In the genomic region with DNA sequence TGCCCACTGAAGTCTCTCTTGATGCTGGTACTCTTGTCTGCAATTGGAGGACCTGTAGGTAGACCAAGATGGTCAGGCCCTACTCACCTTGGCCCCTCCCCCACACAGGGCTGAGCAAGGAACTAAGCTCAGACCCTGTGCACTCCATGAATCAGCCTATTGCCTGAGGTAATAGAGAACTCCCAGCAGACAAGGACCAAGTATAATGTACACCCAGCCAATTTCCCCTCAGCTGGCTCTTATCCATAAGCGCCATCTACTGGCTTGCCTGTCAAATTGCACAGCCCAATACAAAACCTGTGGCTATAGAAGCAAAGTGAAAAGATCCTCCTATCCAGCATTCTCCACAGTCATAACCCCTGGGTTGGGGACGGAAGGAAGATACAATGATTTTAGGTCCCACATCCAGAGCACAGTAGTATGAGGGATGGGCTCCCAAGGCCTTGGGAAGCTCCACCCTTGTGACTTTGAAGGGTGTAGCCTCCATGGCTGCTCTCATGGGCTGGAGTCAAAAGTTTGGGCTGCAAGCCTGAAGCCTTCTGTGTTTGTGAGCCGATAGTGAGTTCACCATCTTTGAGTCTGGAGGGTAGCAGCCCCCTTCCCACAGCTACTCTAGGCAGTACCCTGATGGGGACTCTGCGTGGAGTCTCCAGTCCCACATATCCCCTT, we compare ENCODE assay signal across 8 cellular contexts. TPM values are rescaled to one million over a fixed set of nuclear protein-coding genes. Genes with fewer than 3 reads are reported as not detected.
DNase-seq lines count a peak whose midpoint lies in the region; ATAC-seq and TF ChIP-seq lines count a peak whose summit lies in the region.

No MANE protein-coding gene starts in this region.

- H3K4me2 ChIP-seq in neural progenitor cell, result no peak overlapping the region

- H4K20me1 ChIP-seq in neural progenitor cell (ENCODE audit: low read depth), result no peaks in the 10 kb centered on the region

- CTCF ChIA-PET in activated CD4-positive, alpha-beta T cell treated with anti-CD3 and anti-CD28 coated beads, Interleukin-2, amount 10 ng/mL, durations not matched to agents 7 days and 5 days (lab: Charles Lee), result interaction anchor here (1.2 kb wide), 1 partner anchor 134 kb away, joined by 3 read pairs; no protein-coding TSS in a partner anchor

- H3K27me3 ChIP-seq in esophagus squamous epithelium (no peaks in the 10 kb centered on the region), neural progenitor cell (no peaks in the 10 kb centered on the region), vagina (no peaks in the 10 kb centered on the region)

- H3K36me3 ChIP-seq in esophagus squamous epithelium (no peaks in the 10 kb centered on the region), neural progenitor cell (no peaks in the 10 kb centered on the region), vagina (no peaks in the 10 kb centered on the region)

- ATAC-seq in GM19438 (IDR thresholded peaks at IDR 0.05; ENCODE audit: low read depth, unreplicated experiment) (peak; percentile 93), HG03354 (IDR thresholded peaks at IDR 0.05; ENCODE audit: poor library complexity, severe bottlenecking, unreplicated experiment) (peak; percentile 97)

- peaks cover 0 to 4% (median 0%) of the 10 kb centered on the region in 3 donors for H3K4me1 ChIP-seq in esophagus squamous epithelium
- no peaks in the 10 kb centered on the region for H3K4me1 ChIP-seq in neural progenitor cell
- H3K4me1 ChIP-seq in vagina, result no peaks in the 10 kb centered on the region

- H3K9ac ChIP-seq in neural progenitor cell, result no peak overlapping the region

- TF ChIP-seq POLR2A in esophagus squamous epithelium (IDR thresholded peaks at IDR 0.05) (no peak), vagina (IDR thresholded peaks at IDR 0.05) (no peak)

- no peaks in the 10 kb centered on the region for H3K4me1 Mint-ChIP-seq in activated CD4-positive, alpha-beta T cell treated with anti-CD3 and anti-CD28 coated beads, Interleukin-2, amount 10 ng/mL, durations not matched to agents 7 days and 5 days
- H3K4me1 Mint-ChIP-seq in neural progenitor cell, result no peaks in the 10 kb centered on the region

- no peaks in the 10 kb centered on the region for H3K36me3 Mint-ChIP-seq in activated CD4-positive, alpha-beta T cell treated with anti-CD3 and anti-CD28 coated beads, Interleukin-2, amount 10 ng/mL, durations not matched to agents 7 days and 5 days (ENCODE audit: low read depth)
- H3K36me3 Mint-ChIP-seq in neural progenitor cell, result no peaks in the 10 kb centered on the region

- peak; percentile 1 for DNase-seq in DMS114 treated with DMSO at 0.1 percent for 48 hours (lab: John Stamatoyannopoulos, UW; ENCODE audit: unreplicated experiment)
- DNase-seq in NCI-H446 treated with DMSO at 0.1 percent for 48 hours (lab: John Stamatoyannopoulos, UW), result peak; percentile 45
- DNase-seq in activated CD4-positive, alpha-beta T cell treated with anti-CD3 and anti-CD28 coated beads, Interleukin-2, amount 10 ng/mL, durations not matched to agents 7 days and 5 days, result peak; percentile 60
- no peak for DNase-seq in esophagus squamous epithelium (lab: John Stamatoyannopoulos, UW)
- peak; percentile 57 for DNase-seq in neural progenitor cell (ENCODE audit: low spot score)
- no peak for DNase-seq in vagina (ENCODE audit: extremely low spot score in 2 of 2)

- H3K79me2 ChIP-seq in neural progenitor cell (ENCODE audit: low read depth), result no peaks in the 10 kb centered on the region

- TF ChIP-seq CTCF in esophagus squamous epithelium (IDR thresholded peaks at IDR 0.05) (peak in 4 of 6 experiments; percentile 16 to 82 (median 33)), neural progenitor cell (IDR thresholded peaks at IDR 0.05) (peak; percentile 67), vagina (IDR thresholded peaks at IDR 0.05) (no peak)

- intact Hi-C loops in esophagus squamous epithelium (cut with DNase I), result no loop called here
- intact Hi-C loops in vagina (cut with DNase I), result no loop called here

- peaks cover 6% of the 10 kb centered on the region for H3K27me3 Mint-ChIP-seq in activated CD4-positive, alpha-beta T cell treated with anti-CD3 and anti-CD28 coated beads, Interleukin-2, amount 10 ng/mL, durations not matched to agents 7 days and 5 days
- peaks cover 4% of the 10 kb centered on the region for H3K27me3 Mint-ChIP-seq in neural progenitor cell (ENCODE audit: insufficient read depth, low read depth)

- 33 to 44% methylated on average over 3 to 4 of the region's 4 CpGs for WGBS in esophagus squamous epithelium, 2 donors

- H3K9me3 ChIP-seq in esophagus squamous epithelium (no peaks in the 10 kb centered on the region), neural progenitor cell (ENCODE audit: low read depth) (peaks cover 10% of the 10 kb centered on the region), vagina (no peaks in the 10 kb centered on the region)

- H3K4me3 ChIP-seq in esophagus squamous epithelium (no peak overlapping the region), neural progenitor cell (no peak overlapping the region), vagina (no peak overlapping the region)

- no peak overlapping the region for H3K27ac Mint-ChIP-seq in activated CD4-positive, alpha-beta T cell treated with anti-CD3 and anti-CD28 coated beads, Interleukin-2, amount 10 ng/mL, durations not matched to agents 7 days and 5 days
- no peak overlapping the region for H3K27ac Mint-ChIP-seq in neural progenitor cell

- H3F3A ChIP-seq in neural progenitor cell (ENCODE audit: low read depth), result no peaks in the 10 kb centered on the region

- H3K4me3 Mint-ChIP-seq in activated CD4-positive, alpha-beta T cell treated with anti-CD3 and anti-CD28 coated beads, Interleukin-2, amount 10 ng/mL, durations not matched to agents 7 days and 5 days, result no peak overlapping the region
- H3K4me3 Mint-ChIP-seq in neural progenitor cell, result no peak overlapping the region

- H3K27ac ChIP-seq in esophagus squamous epithelium (no peak overlapping the region), neural progenitor cell (no peak overlapping the region), vagina (no peak overlapping the region)

- peaks cover 3% of the 10 kb centered on the region for H3K9me3 Mint-ChIP-seq in activated CD4-positive, alpha-beta T cell treated with anti-CD3 and anti-CD28 coated beads, Interleukin-2, amount 10 ng/mL, durations not matched to agents 7 days and 5 days
- H3K9me3 Mint-ChIP-seq in neural progenitor cell, result no peaks in the 10 kb centered on the region

- no peak overlapping the region for H2AFZ ChIP-seq in neural progenitor cell (replicated peaks)

- POLR2A ChIA-PET in activated CD4-positive, alpha-beta T cell treated with anti-CD3 and anti-CD28 coated beads, Interleukin-2, amount 10 ng/mL, durations not matched to agents 7 days and 5 days (lab: Charles Lee), result no interaction called here

RNA-seq across cellular contexts. Expression of a gene that starts 56.0 kb away (rescaled TPM):
- not detected for total RNA-seq in activated CD4-positive, alpha-beta T cell treated with anti-CD3 and anti-CD28 coated beads, Interleukin-2, amount 10 ng/mL, durations not matched to agents 7 days and 5 days
- total RNA-seq in esophagus squamous epithelium, result 1 to 10 TPM in 1 of 4 donors, under 1 TPM in 1, not detected in 2; 0.38 to 2.9 TPM
- total RNA-seq in neural progenitor cell (ENCODE audit: low replicate concordance), result 2.1 and 2.7 TPM in 2 replicates
- total RNA-seq in vagina, result not detected

RNA-seq across cellular contexts. Expression of a gene that starts 56.7 kb away (rescaled TPM):
- total RNA-seq in activated CD4-positive, alpha-beta T cell treated with anti-CD3 and anti-CD28 coated beads, Interleukin-2, amount 10 ng/mL, durations not matched to agents 7 days and 5 days, result not detected
- total RNA-seq in esophagus squamous epithelium (not detected), neural progenitor cell (ENCODE audit: low replicate concordance) (not detected in 2 replicates), vagina (not detected)

Comparison
In these comparisons a context has a peak if more than half of its experiments do, and no peak if none do; other contexts are left out.
1. DNase-seq: peak in DMS114 treated with DMSO at 0.1 percent for 48 hours (single experiment), NCI-H446 treated with DMSO at 0.1 percent for 48 hours (single experiment), activated CD4-positive, alpha-beta T cell treated with anti-CD3 and anti-CD28 coated beads, Interleukin-2, amount 10 ng/mL, durations not matched to agents 7 days and 5 days (single experiment) and neural progenitor cell (single experiment); none in esophagus squamous epithelium (single experiment) and vagina (0 of 2).
2. CTCF ChIP-seq: peak in esophagus squamous epithelium (4 of 6) and neural progenitor cell (single experiment); none in vagina (0 of 3).